ENCODE assay signal across 12 cellular contexts in genomic region chr1:53562256-53562982, GRCh38.
DNase-seq lines count a peak whose midpoint lies in the region; ATAC-seq and TF ChIP-seq lines count a peak whose summit lies in the region.
"Had no signal": no experiment of that assay in that cellular context is flagged by ENCODE, and none has a peak within 500 bp of the region (broad histone marks: within the 10 kb centered on the region; RNA-seq: fewer than 3 reads in every experiment).

No MANE protein-coding gene starts in this region.

- no peak for TF ChIP-seq CTCF in mammary epithelial cell (conservative IDR thresholded peaks at IDR 0.05 in 1 of 2, IDR thresholded peaks at IDR 0.05 in 1 of 2; ENCODE audit: extremely low read depth in 1 of 2, insufficient read depth in 1 of 2, low read depth in 1 of 2, low read length in 2 of 2)

- no peaks in the 10 kb centered on the region for H3K79me2 ChIP-seq in mammary epithelial cell (ENCODE audit: insufficient read depth, low read length)

- no peak overlapping the region for H3K9ac ChIP-seq in mammary epithelial cell (ENCODE audit: insufficient read depth, low read length)

- no peak overlapping the region for H3K4me2 ChIP-seq in mammary epithelial cell (ENCODE audit: insufficient read depth, low read depth, low read length)

- BruUV-seq in mammary epithelial cell (replicated peaks; lab: Mats Ljungman, UMichigan): no TSS peak

- DNase-seq in CD8-positive, alpha-beta memory T cell: peak in 2 of 5 donors; percentile 18 to 62
- DNase-seq in NCI-H345 (lab: John Stamatoyannopoulos, UW) (peak; percentile 66), mammary epithelial cell (no peak)
- DNase-seq in activated naive CD4-positive, alpha-beta T cell treated with anti-CD3 and anti-CD28 coated beads, Interleukin-2, amount 50 U/mL, for 72 hours (ENCODE audit: low spot score in 2 of 2): peak; percentile 37 to 64
- DNase-seq in stimulated activated CD4-positive, alpha-beta T cell treated with anti-CD3 and anti-CD28 coated beads, Interleukin-2, amount 100 ng/mL, for 48 hours: peak; percentile 8 to 24
- DNase-seq: adrenal gland, cortex of kidney had no signal

- H3K4me3 ChIP-seq in CD8-positive, alpha-beta memory T cell (ENCODE audit: low read length): peak overlapping the region; percentile 4
- H3K4me3 ChIP-seq in mammary epithelial cell (replicated peaks in 1 of 3; ENCODE audit: insufficient read depth in 1 of 3, low read depth in 2 of 3, low read length in 3 of 3): no peak overlapping the region
- H3K4me3 ChIP-seq: adrenal gland, ovary, SJSA1 had no signal

- dilution Hi-C loops in mammary epithelial cell (cut with HindIII; ENCODE audit: low sequenced_read_pairs): loop anchor here (5.0 kb wide), 1 partner anchor 95 kb away; no protein-coding TSS in a partner anchor

- in situ Hi-C loops in mammary epithelial cell (cut with MboI; ENCODE audit: low sequenced_read_pairs in 2 of 2): no loop called here

- POLR2A ChIA-PET in CD8-positive, alpha-beta memory T cell (lab: Charles Lee): no interaction called here

- H2AFZ ChIP-seq in mammary epithelial cell (ENCODE audit: low read depth, low read length): no peak overlapping the region

- peaks cover 7 to 21% of the 10 kb centered on the region in 2 donors for H3K27me3 Mint-ChIP-seq in CD8-positive, alpha-beta memory T cell

- 67% methylated on average over 13 of the region's 15 CpGs for WGBS in mammary epithelial cell (ENCODE audit: low coverage, missing lambda C conversion rate)

- peaks cover 13 to 15% (median 14%) of the 10 kb centered on the region in 3 donors for H3K4me1 Mint-ChIP-seq in CD8-positive, alpha-beta memory T cell

- no peaks in the 10 kb centered on the region for H4K20me1 ChIP-seq in mammary epithelial cell (ENCODE audit: insufficient read depth, low read length)

- no peak overlapping the region for H3K27ac ChIP-seq in CD8-positive, alpha-beta memory T cell (ENCODE audit: low read depth, low read length)
- H3K27ac ChIP-seq in mammary epithelial cell (ENCODE audit: insufficient read depth, low read depth, low read length): no peak overlapping the region
- H3K27ac ChIP-seq: adrenal gland, ovary, SJSA1 had no signal

- peak overlapping the region; percentile 34 to 89 (median 74) for H3K4me3 Mint-ChIP-seq in CD8-positive, alpha-beta memory T cell
- H3K4me3 Mint-ChIP-seq: memory B cell had no signal

- H3K9me3 ChIP-seq in CD8-positive, alpha-beta memory T cell (ENCODE audit: low read length): no peaks in the 10 kb centered on the region
- H3K9me3 ChIP-seq in mammary epithelial cell (replicated peaks; ENCODE audit: insufficient read depth, low read length): no peaks in the 10 kb centered on the region
- H3K9me3 ChIP-seq: adrenal gland, ovary, SJSA1 had no signal

- no peaks in the 10 kb centered on the region for H3K36me3 ChIP-seq in CD8-positive, alpha-beta memory T cell (ENCODE audit: insufficient read depth, low read length)
- H3K36me3 ChIP-seq in mammary epithelial cell (ENCODE audit: insufficient read depth, low read length): no peaks in the 10 kb centered on the region
- H3K36me3 ChIP-seq: adrenal gland, ovary, SJSA1 had no signal

- H3K27me3 ChIP-seq in CD8-positive, alpha-beta memory T cell (ENCODE audit: insufficient read depth, low read length, poor library complexity, severe bottlenecking): no peaks in the 10 kb centered on the region
- H3K27me3 ChIP-seq in mammary epithelial cell (ENCODE audit: insufficient read depth, low read length): peaks cover 6% of the 10 kb centered on the region
- H3K27me3 ChIP-seq: adrenal gland, ovary had no signal

- CTCF ChIA-PET in CD8-positive, alpha-beta memory T cell (lab: Charles Lee): interaction anchor here (1.1 to 1.4 kb wide), 2 partner anchors 10 to 30 kb away, joined by 4 to 5 read pairs; no protein-coding TSS in a partner anchor
- CTCF ChIA-PET in mammary epithelial cell (lab: Charles Lee; ENCODE audit: low non-redundant PET): no interaction called here

- ATAC-seq in activated naive CD4-positive, alpha-beta T cell treated with anti-CD3 and anti-CD28 coated beads, Interleukin-2, amount 50 U/mL, for 72 hours: peak; percentile 88 to 89
- ATAC-seq in GM18520 (IDR thresholded peaks at IDR 0.05; ENCODE audit: unreplicated experiment) (no peak), GM21528 (IDR thresholded peaks at IDR 0.05; ENCODE audit: low FRiP score, unreplicated experiment) (no peak)

- H3K36me3 Mint-ChIP-seq in CD8-positive, alpha-beta memory T cell: peaks cover 0 to 9% (median 0%) of the 10 kb centered on the region in 3 donors
- H3K36me3 Mint-ChIP-seq in activated naive CD4-positive, alpha-beta T cell treated with anti-CD3 and anti-CD28 coated beads, Interleukin-2, amount 50 U/mL, for 72 hours: peaks cover 6% of the 10 kb centered on the region in 2 donors

- H3K27ac Mint-ChIP-seq in CD8-positive, alpha-beta memory T cell: peak overlapping the region in 6 of 8 donors; percentile 11 to 73 (median 57)
- H3K27ac Mint-ChIP-seq in activated naive CD4-positive, alpha-beta T cell treated with anti-CD3 and anti-CD28 coated beads, Interleukin-2, amount 50 U/mL, for 72 hours: no peak overlapping the region
- H3K27ac Mint-ChIP-seq: memory B cell had no signal

- peaks cover 6% of the 10 kb centered on the region for H3K4me1 ChIP-seq in CD8-positive, alpha-beta memory T cell (ENCODE audit: insufficient read depth, low read length)
- H3K4me1 ChIP-seq in mammary epithelial cell (ENCODE audit: insufficient read depth, low read length): no peaks in the 10 kb centered on the region
- H3K4me1 ChIP-seq: adrenal gland, SJSA1 had no signal

- peaks cover 0 to 7% (median 6%) of the 10 kb centered on the region in 5 donors for H3K9me3 Mint-ChIP-seq in CD8-positive, alpha-beta memory T cell
- peaks cover 0 to 6% of the 10 kb centered on the region in 2 donors for H3K9me3 Mint-ChIP-seq in activated naive CD4-positive, alpha-beta T cell treated with anti-CD3 and anti-CD28 coated beads, Interleukin-2, amount 50 U/mL, for 72 hours

- intact Hi-C loops in mammary epithelial cell (cut with micrococcal nuclease): no loop called here

Comparison
In these comparisons a context has a peak if more than half of its experiments do, and no peak if none do; other contexts are left out.
1. H3K27ac Mint-ChIP-seq: peak in CD8-positive, alpha-beta memory T cell (6 of 8); none in activated naive CD4-positive, alpha-beta T cell treated with anti-CD3 and anti-CD28 coated beads, Interleukin-2, amount 50 U/mL, for 72 hours (0 of 2).
2. ATAC-seq: peak in activated naive CD4-positive, alpha-beta T cell treated with anti-CD3 and anti-CD28 coated beads, Interleukin-2, amount 50 U/mL, for 72 hours (2 of 2); none in GM18520 (single experiment) and GM21528 (single experiment).